Comparison of ENCODE assay signal across 9 cellular contexts in the genomic region with DNA sequence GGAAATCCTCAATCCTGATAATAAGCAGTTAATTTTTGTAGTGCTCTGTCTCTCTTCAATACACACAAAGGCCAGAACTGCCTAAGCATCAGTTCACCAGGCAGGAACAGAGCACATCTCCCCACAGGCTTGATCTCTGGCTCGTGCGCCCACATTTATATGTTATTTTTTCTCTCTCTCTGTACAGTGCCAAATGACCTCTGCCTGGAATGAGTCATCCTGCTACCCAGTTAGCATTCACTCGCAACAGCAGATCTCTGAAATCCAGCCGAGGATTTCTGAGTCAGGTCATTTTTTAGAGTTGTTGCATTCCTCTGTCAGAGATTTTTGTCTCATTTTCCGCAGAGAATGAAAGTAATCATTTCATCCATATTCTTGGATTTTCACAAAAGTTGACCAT.
A peak's percentile ranks its signal among the peaks of the same experiment; 100 is the strongest.
DNase-seq lines count a peak whose midpoint lies in the region; ATAC-seq and TF ChIP-seq lines count a peak whose summit lies in the region.
"Had no signal": no experiment of that assay in that cellular context is flagged by ENCODE, and none has a peak within 500 bp of the region (broad histone marks: within the 10 kb centered on the region; RNA-seq: fewer than 3 reads in every experiment).

No MANE protein-coding gene starts in this region.

- TF ChIP-seq POLR2A in stomach (IDR thresholded peaks at IDR 0.05): no peak

- no peak for ATAC-seq in GM19351 (IDR thresholded peaks at IDR 0.05; ENCODE audit: unreplicated experiment)

- TF ChIP-seq EP300 in stomach (IDR thresholded peaks at IDR 0.05): no peak

- DNase-seq in HEK293T (ENCODE audit: extremely low spot score) (peak; percentile 22), astrocyte of the spinal cord (ENCODE audit: low read depth, low spot score) (peak; percentile 97), iris pigment epithelial cell (ENCODE audit: low read depth) (peak; percentile 98), stomach (peak; percentile 26), NCI-H345 treated with DMSO at 0.1 percent for 48 hours (lab: John Stamatoyannopoulos, UW; ENCODE audit: unreplicated experiment) (no peak), progenitor cell of endocrine pancreas (ENCODE audit: low spot score, unreplicated experiment) (no peak)
- DNase-seq in stimulated activated CD8-positive, alpha-beta memory T cell treated with anti-CD3 and anti-CD28 coated beads, Interleukin-4, amount 100 ng/mL, for 48 hours: no peak
- DNase-seq: activated CD8-positive, alpha-beta memory T cell treated with anti-CD3 and anti-CD28 coated beads, Interleukin-2, amount 50 U/mL, for 4 hours had no signal

- H3K4me3 Mint-ChIP-seq in progenitor cell of endocrine pancreas (ENCODE audit: low read depth): no peak overlapping the region

- CTCF ChIA-PET in HEK293T (lab: Yijun Ruan, JAX): no interaction called here

- POLR2A ChIA-PET in HEK293T (lab: Yijun Ruan, JAX): no interaction called here

- no peaks in the 10 kb centered on the region for H3K27me3 Mint-ChIP-seq in progenitor cell of endocrine pancreas

- peaks cover 6% of the 10 kb centered on the region for H3K4me1 Mint-ChIP-seq in progenitor cell of endocrine pancreas (ENCODE audit: low read depth)

- TF ChIP-seq CTCF in astrocyte of the spinal cord (IDR thresholded peaks at IDR 0.05; ENCODE audit: low read depth, low read length): no peak
- no peak for TF ChIP-seq CTCF in stomach (IDR thresholded peaks at IDR 0.05)
- no peak for TF ChIP-seq CTCF in progenitor cell of endocrine pancreas (IDR thresholded peaks at IDR 0.05; ENCODE audit: unreplicated experiment)

- no peak overlapping the region for H3K4me3 ChIP-seq in astrocyte of the spinal cord (ENCODE audit: low read depth, low read length)
- H3K4me3 ChIP-seq in stomach: no peak overlapping the region

- peaks cover 0 to 25% (median 3%) of the 10 kb centered on the region in 4 donors for H3K4me1 ChIP-seq in stomach

- H3K27me3 ChIP-seq in stomach: no peaks in the 10 kb centered on the region

- H3K36me3 Mint-ChIP-seq in progenitor cell of endocrine pancreas (ENCODE audit: insufficient read depth): no peaks in the 10 kb centered on the region

- in situ Hi-C loops in astrocyte of the spinal cord (cut with HindIII; ENCODE audit: low sequenced_read_pairs): no loop called here

- no peaks in the 10 kb centered on the region for H3K9me3 Mint-ChIP-seq in progenitor cell of endocrine pancreas (ENCODE audit: low read depth)

- peak overlapping the region in 4 of 5 donors; percentile 27 to 54 (median 34) for H3K27ac ChIP-seq in stomach

- peaks cover 0 to 4% (median 0%) of the 10 kb centered on the region in 4 donors for H3K36me3 ChIP-seq in stomach

- H3K27ac Mint-ChIP-seq in progenitor cell of endocrine pancreas: no peak overlapping the region

- H3K9me3 ChIP-seq in stomach: no peaks in the 10 kb centered on the region

- intact Hi-C loops in stomach (cut with DNase I; ENCODE audit: low total_unique reads): no loop called here

- WGBS in stomach, 5 donors: 23 to 37% (median 26%) methylated on average over 5 of the region's 5 CpGs

TF ChIP-seq in HEK293T, 16 proteins besides CTCF, POLR2A, EP300 and RAD21:
- TF ChIP-seq ARNT (IDR thresholded peaks at IDR 0.05) (no peak), LEF1 (IDR thresholded peaks at IDR 0.05; ENCODE audit: borderline replicate concordance) (no peak), L3MBTL2 (conservative IDR thresholded peaks at IDR 0.05) (no peak), NFRKB (IDR thresholded peaks at IDR 0.05) (no peak), HDGF (IDR thresholded peaks at IDR 0.05; ENCODE audit: borderline replicate concordance) (no peak)

Comparison
In these comparisons a context has a peak if more than half of its experiments do, and no peak if none do; other contexts are left out.
1. DNase-seq: peak in HEK293T (single experiment), astrocyte of the spinal cord (single experiment), iris pigment epithelial cell (single experiment) and stomach (single experiment); none in NCI-H345 treated with DMSO at 0.1 percent for 48 hours (single experiment), stimulated activated CD8-positive, alpha-beta memory T cell treated with anti-CD3 and anti-CD28 coated beads, Interleukin-4, amount 100 ng/mL, for 48 hours (single experiment) and progenitor cell of endocrine pancreas (single experiment).